15 cellular contexts compared by ENCODE assay signal in genomic region chr1:78884685-78885452, GRCh38.
A peak's percentile ranks its signal among the peaks of the same experiment; 100 is the strongest.
DNase-seq lines count a peak whose midpoint lies in the region; ATAC-seq and TF ChIP-seq lines count a peak whose summit lies in the region.
"Had no signal": no experiment of that assay in that cellular context is flagged by ENCODE, and none has a peak within 500 bp of the region (broad histone marks: within the 10 kb centered on the region; RNA-seq: fewer than 3 reads in every experiment).

No MANE protein-coding gene starts in this region.

- no peak overlapping the region for H2AK5ac ChIP-seq in mesendoderm (ENCODE audit: low read length)

- in situ Hi-C loops in Caki2 (cut with HindIII; ENCODE audit: low pct_unique_long_range_greater_than_20kb, low sequenced_read_pairs), result no loop called here
- in situ Hi-C loops in astrocyte of the spinal cord (cut with HindIII; ENCODE audit: low sequenced_read_pairs), result no loop called here

- H2BK15ac ChIP-seq in mesendoderm (replicated peaks; ENCODE audit: low read depth), result no peak overlapping the region

- DNase-seq in Caki2 (ENCODE audit: low read depth), result peak; percentile 2
- DNase-seq in astrocyte of the spinal cord (ENCODE audit: low read depth, low spot score), result peak; percentile 25
- peak; percentile 74 for DNase-seq in mesendoderm
- DNase-seq in HCEC 1CT, result no peak
- no peak for DNase-seq in amniotic stem cell (lab: John Stamatoyannopoulos, UW)
- no peak for DNase-seq in NCI-H187 treated with DMSO at 0.1 percent for 48 hours (lab: John Stamatoyannopoulos, UW)
- DNase-seq in activated CD4-positive, alpha-beta T cell treated with anti-CD3 and anti-CD28 coated beads, Interleukin-2, amount 50 U/mL, for 1 hour, result no peak
- DNase-seq: activated CD4-positive, alpha-beta T cell treated with anti-CD3 and anti-CD28 coated beads for 36 hours; activated effector memory CD4-positive, alpha-beta T cell treated with anti-CD3 and anti-CD28 coated beads, Interleukin-2, amount 50 U/mL, for 16 hours; BE2C; caudate nucleus; mucosa of descending colon; NCI-H2171; stimulated activated CD4-positive, alpha-beta T cell treated with anti-CD3 and anti-CD28 coated beads, Interleukin-4, amount 100 ng/mL, for 4 hours had no signal

- H3K27me3 ChIP-seq in mesendoderm (ENCODE audit: insufficient read depth, low read length, poor library complexity), result no peaks in the 10 kb centered on the region
- H3K27me3 ChIP-seq: BE2C had no signal

- peaks cover 3% of the 10 kb centered on the region for H3K4me1 ChIP-seq in mesendoderm (ENCODE audit: control insufficient read depth, low read depth, low read length)
- H3K4me1 ChIP-seq: BE2C had no signal

- H3K36me3 ChIP-seq in mesendoderm (ENCODE audit: control insufficient read depth, insufficient read depth, low read length), result no peaks in the 10 kb centered on the region
- H3K36me3 ChIP-seq: BE2C had no signal

- H3K56ac ChIP-seq in mesendoderm (ENCODE audit: low read length), result no peak overlapping the region

- H2BK120ac ChIP-seq in mesendoderm (ENCODE audit: low read depth, low read length), result no peak overlapping the region

- H3K18ac ChIP-seq in mesendoderm (ENCODE audit: low read length), result no peak overlapping the region

- no peak overlapping the region for H2BK5ac ChIP-seq in mesendoderm (ENCODE audit: low read length)

- peak; percentile 52 for ATAC-seq in HG02610 (IDR thresholded peaks at IDR 0.05; ENCODE audit: unreplicated experiment)
- ATAC-seq: activated CD4-positive, alpha-beta T cell treated with anti-CD3 and anti-CD28 coated beads for 36 hours; mucosa of descending colon had no signal

- no peak overlapping the region for H3K27ac ChIP-seq in mesendoderm (ENCODE audit: low read depth, low read length)

- no peak overlapping the region for H4K8ac ChIP-seq in mesendoderm (ENCODE audit: low read depth, low read length)

- no peak overlapping the region for H3K4ac ChIP-seq in mesendoderm (ENCODE audit: low read depth, low read length)

- H3K79me2 ChIP-seq in mesendoderm (ENCODE audit: control insufficient read depth, insufficient read depth, low read length), result no peaks in the 10 kb centered on the region

- WGBS in mesendoderm (ENCODE audit: extremely low coverage, insufficient coverage, low lambda C conversion rate), result no CpG with 5 or more reads among the region's 6 CpGs

- H3K9ac ChIP-seq in mesendoderm (ENCODE audit: low read length), result no peak overlapping the region

- H3K23ac ChIP-seq in mesendoderm (ENCODE audit: low read length), result no peak overlapping the region

- H3K79me1 ChIP-seq in mesendoderm (ENCODE audit: low read length), result no peaks in the 10 kb centered on the region

- no peak for TF ChIP-seq CTCF in astrocyte of the spinal cord (IDR thresholded peaks at IDR 0.05; ENCODE audit: low read depth, low read length)

- no peak overlapping the region for H3K4me2 ChIP-seq in mesendoderm (ENCODE audit: low read length)

- H3K4me3 ChIP-seq in astrocyte of the spinal cord (ENCODE audit: low read depth, low read length) (no peak overlapping the region), mesendoderm (ENCODE audit: low read length) (no peak overlapping the region)
- H3K4me3 ChIP-seq: mucosa of descending colon had no signal

- no peak overlapping the region for H4K5ac ChIP-seq in mesendoderm (ENCODE audit: low read length)

Comparison
In these comparisons a context has a peak if more than half of its experiments do, and no peak if none do; other contexts are left out.
1. DNase-seq: peak in Caki2 (single experiment), astrocyte of the spinal cord (single experiment) and mesendoderm (single experiment); none in HCEC 1CT (single experiment), amniotic stem cell (single experiment), NCI-H187 treated with DMSO at 0.1 percent for 48 hours (single experiment) and activated CD4-positive, alpha-beta T cell treated with anti-CD3 and anti-CD28 coated beads, Interleukin-2, amount 50 U/mL, for 1 hour (single experiment).